14 cellular contexts compared by ENCODE assay signal in genomic region chr12:12511021-12511783, GRCh38.
"Had no signal": no experiment of that assay in that cellular context is flagged by ENCODE, and none has a peak within 500 bp of the region (broad histone marks: within the 10 kb centered on the region; RNA-seq: fewer than 3 reads in every experiment).

No MANE protein-coding gene starts in this region.

- H2AFZ ChIP-seq: hepatocyte had no signal

- FAIRE-seq: endometrium, frontal cortex, TTC549 had no signal

- H3K9me3 ChIP-seq: tibial nerve had no signal

- H3K36me3 ChIP-seq: tibial nerve had no signal

- DNase-seq: activated CD4-positive, alpha-beta T cell treated with anti-CD3 and anti-CD28 coated beads, Interleukin-2, amount 50 U/mL, for 4 hours; activated effector memory CD4-positive, alpha-beta T cell treated with anti-CD3 and anti-CD28 coated beads, Interleukin-2, amount 50 U/mL, for 16 hours; activated T-cell treated with anti-CD3 and anti-CD28 coated beads, Interleukin-2, amount 50 U/mL, for 1 hour; amygdala; naive B cell; T-helper 2 cell had no signal

- H3K27ac Mint-ChIP-seq: activated naive CD4-positive, alpha-beta T cell treated with anti-CD3 and anti-CD28 coated beads, Interleukin-2, amount 50 U/mL, for 72 hours; naive B cell; stimulated activated effector memory CD8-positive, alpha-beta T cell treated with anti-CD3 and anti-CD28 coated beads, Interleukin-12 subunit alpha, Interleukin-12 subunit beta, amount 100 ng/mL, for 72 hours had no signal

- H3K27me3 Mint-ChIP-seq: naive B cell had no signal

- H3K9me3 Mint-ChIP-seq: activated naive CD4-positive, alpha-beta T cell treated with anti-CD3 and anti-CD28 coated beads, Interleukin-2, amount 50 U/mL, for 72 hours; naive B cell; stimulated activated effector memory CD8-positive, alpha-beta T cell treated with anti-CD3 and anti-CD28 coated beads, Interleukin-12 subunit alpha, Interleukin-12 subunit beta, amount 100 ng/mL, for 72 hours had no signal

- H3K4me3 Mint-ChIP-seq: naive B cell; stimulated activated effector memory CD8-positive, alpha-beta T cell treated with anti-CD3 and anti-CD28 coated beads, Interleukin-12 subunit alpha, Interleukin-12 subunit beta, amount 100 ng/mL, for 72 hours had no signal

- H3K4me3 ChIP-seq: hepatocyte, lung, tibial nerve had no signal

- H3K27ac ChIP-seq: hepatocyte had no signal

- H3K4me2 ChIP-seq: hepatocyte had no signal

- H3K4me1 Mint-ChIP-seq: naive B cell had no signal

- H3K36me3 Mint-ChIP-seq: naive B cell had no signal

- H3K27me3 ChIP-seq: hepatocyte, tibial nerve had no signal
